In the genomic region with DNA sequence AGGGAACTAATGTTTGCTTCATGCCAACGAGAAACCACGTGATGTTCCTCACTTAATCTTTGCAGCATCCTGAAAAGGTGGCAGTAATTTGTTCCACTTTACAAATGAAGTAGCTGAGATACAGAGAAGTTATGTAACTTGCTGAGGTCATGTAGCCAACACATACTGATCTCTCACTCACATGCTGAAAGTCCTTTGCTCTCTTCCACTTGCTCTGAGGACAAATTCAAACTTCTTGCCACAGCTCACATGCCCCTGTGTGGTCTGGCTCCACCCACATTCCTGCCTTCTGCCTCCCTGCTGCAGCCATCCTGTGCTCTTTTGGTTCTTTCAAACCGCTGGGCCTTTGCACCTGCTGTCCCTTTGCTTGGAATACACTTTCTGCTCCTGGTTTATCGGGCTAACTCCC, we compare ENCODE assay signal across 12 cellular contexts. TPM values are rescaled to one million over a fixed set of nuclear protein-coding genes. Genes with fewer than 3 reads are reported as not detected.
DNase-seq lines count a peak whose midpoint lies in the region; ATAC-seq and TF ChIP-seq lines count a peak whose summit lies in the region.
"Had no signal": no experiment of that assay in that cellular context is flagged by ENCODE, and none has a peak within 500 bp of the region (broad histone marks: within the 10 kb centered on the region; RNA-seq: fewer than 3 reads in every experiment).

No MANE protein-coding gene starts in this region.

- H3K4me2 ChIP-seq in osteoblast (ENCODE audit: insufficient read depth, low read length): no peak overlapping the region

- intact Hi-C loops in left ventricle myocardium superior (cut with micrococcal nuclease): no loop called here

- ATAC-seq in left ventricle myocardium superior: peak; percentile 72
- ATAC-seq in GM18870 (IDR thresholded peaks at IDR 0.05; ENCODE audit: unreplicated experiment): no peak

- H2AFZ ChIP-seq in osteoblast (ENCODE audit: low read length): no peak overlapping the region

- H3K9ac ChIP-seq in duodenal mucosa (ENCODE audit: low read depth in 1 of 2, low read length in 2 of 2): peak overlapping the region; percentile 41 to 65

- H3K4me3 ChIP-seq in right atrium auricular region (no peak overlapping the region), duodenal mucosa (ENCODE audit: low read depth in 1 of 2, low read length in 2 of 2) (peak overlapping the region in 1 of 2 donors; percentile 1), osteoblast (ENCODE audit: insufficient read depth, low read length) (no peak overlapping the region), coronary artery (no peak overlapping the region)

- no peaks in the 10 kb centered on the region for H4K20me1 ChIP-seq in osteoblast (ENCODE audit: insufficient read depth, low read length)

- DNase-seq in left ventricle myocardium superior (no peak), right atrium auricular region (ENCODE audit: low spot score) (no peak), osteoblast (ENCODE audit: insufficient read length, low spot score, missing footprints) (peak; percentile 79), coronary artery (ENCODE audit: low spot score) (no peak), cerebellar cortex (ENCODE audit: low spot score) (no peak), midbrain (lab: John Stamatoyannopoulos, UW) (no peak)
- DNase-seq: H9, NCI-H187, NCI-H226 had no signal

- H3K9me3 ChIP-seq in right atrium auricular region: no peaks in the 10 kb centered on the region
- H3K9me3 ChIP-seq in duodenal mucosa (ENCODE audit: control insufficient read depth in 1 of 2, low read length in 2 of 2): no peaks in the 10 kb centered on the region
- H3K9me3 ChIP-seq in osteoblast (ENCODE audit: low read depth, low read length): no peaks in the 10 kb centered on the region

- TF ChIP-seq CTCF in right atrium auricular region (IDR thresholded peaks at IDR 0.05) (no peak), osteoblast (IDR thresholded peaks at IDR 0.05; ENCODE audit: extremely low read depth, low read depth, low read length) (no peak), coronary artery (IDR thresholded peaks at IDR 0.05) (no peak)

- H3K27ac ChIP-seq in right atrium auricular region: no peak overlapping the region
- H3K27ac ChIP-seq in duodenal mucosa (ENCODE audit: low read depth, low read length): peak overlapping the region; percentile 85
- H3K27ac ChIP-seq in osteoblast (ENCODE audit: low read depth, low read length): no peak overlapping the region
- no peak overlapping the region for H3K27ac ChIP-seq in coronary artery
- H3K27ac ChIP-seq: C4-2B had no signal

- H3K27me3 ChIP-seq in right atrium auricular region: no peaks in the 10 kb centered on the region
- no peaks in the 10 kb centered on the region for H3K27me3 ChIP-seq in duodenal mucosa (ENCODE audit: control insufficient read depth in 1 of 2, insufficient read depth in 2 of 2, low read length in 2 of 2)
- H3K27me3 ChIP-seq in osteoblast (ENCODE audit: insufficient read depth, low read length): no peaks in the 10 kb centered on the region

- H3K36me3 ChIP-seq in right atrium auricular region (no peaks in the 10 kb centered on the region), duodenal mucosa (ENCODE audit: control insufficient read depth in 1 of 2, insufficient read depth in 2 of 2, low read length in 2 of 2) (peaks cover 5 to 34% of the 10 kb centered on the region in 2 donors), osteoblast (ENCODE audit: insufficient read depth, low read length) (peaks cover 12% of the 10 kb centered on the region)

- no peaks in the 10 kb centered on the region for H3K4me1 ChIP-seq in right atrium auricular region
- peaks cover 56 to 59% of the 10 kb centered on the region in 2 donors for H3K4me1 ChIP-seq in duodenal mucosa (ENCODE audit: control insufficient read depth in 1 of 2, insufficient read depth in 2 of 2, low read length in 2 of 2)
- no peaks in the 10 kb centered on the region for H3K4me1 ChIP-seq in osteoblast (ENCODE audit: insufficient read depth, low read length)

- no peaks in the 10 kb centered on the region for H3K79me2 ChIP-seq in osteoblast (ENCODE audit: insufficient read depth, low read length)

RNA-seq across cellular contexts. Expression of gene TMCO4, which starts 55.4 kb away (rescaled TPM):
- total RNA-seq in left ventricle myocardium superior (8.9 TPM), right atrium auricular region (10 to 100 TPM in 1 of 2 donors, 1 to 10 TPM in 1; 5.7 to 10.7 TPM), osteoblast (24.2 and 27.5 TPM in 2 replicates)
